Comparison of ENCODE assay signal across 15 cellular contexts in the genomic region with DNA sequence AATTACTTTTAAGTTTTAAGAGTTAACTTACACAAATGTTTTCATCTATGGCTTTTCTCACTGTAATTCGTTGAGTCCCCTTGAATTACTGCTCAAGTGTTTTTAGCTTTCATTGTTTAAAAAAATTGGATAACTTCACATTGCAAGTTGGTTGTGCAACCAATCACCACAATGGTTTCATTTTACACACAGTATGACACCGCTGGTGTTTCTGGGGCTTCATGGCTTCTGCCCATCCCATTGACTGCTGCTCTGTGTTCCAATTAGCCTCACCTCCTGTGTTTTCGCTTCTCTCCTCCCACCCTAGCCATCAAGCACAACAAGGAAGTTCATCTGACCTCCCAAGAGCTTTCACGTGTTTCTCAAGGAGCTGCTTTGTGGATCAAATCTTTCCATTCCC.
DNase-seq lines count a peak whose midpoint lies in the region; ATAC-seq, FAIRE-seq and TF ChIP-seq lines count a peak whose summit lies in the region.
"Had no signal": no experiment of that assay in that cellular context is flagged by ENCODE, and none has a peak within 500 bp of the region (broad histone marks: within the 10 kb centered on the region; RNA-seq: fewer than 3 reads in every experiment).

No MANE protein-coding gene starts in this region.

- no peak for TF ChIP-seq POLR2A in H1 (IDR thresholded peaks at IDR 0.05; ENCODE audit: control extremely low read depth in 1 of 2, low read depth in 2 of 2, low read length in 2 of 2)
- no peak for TF ChIP-seq POLR2A in GM12891 (IDR thresholded peaks at IDR 0.05; ENCODE audit: low read depth, low read length)

- no peak overlapping the region for H3K23ac ChIP-seq in H1 (ENCODE audit: insufficient read length)

- ATAC-seq in upper lobe of right lung (peak; percentile 45), HG02763 (IDR thresholded peaks at IDR 0.05; ENCODE audit: unreplicated experiment) (no peak)
- ATAC-seq: left ventricle myocardium superior had no signal

- TF ChIP-seq CTCF in H1 (IDR thresholded peaks at IDR 0.05; ENCODE audit: control extremely low read depth in 1 of 3, insufficient read depth in 1 of 3, low read depth in 1 of 3, low read length in 3 of 3) (no peak), upper lobe of right lung (IDR thresholded peaks at IDR 0.05) (no peak), hepatocyte (IDR thresholded peaks at IDR 0.05; ENCODE audit: poor library complexity) (no peak)

- no peaks in the 10 kb centered on the region for H3K27me3 ChIP-seq in H1 (replicated peaks in 1 of 4; ENCODE audit: control insufficient read depth in 3 of 4, extremely low read depth in 1 of 4, insufficient read depth in 3 of 4, low read length in 3 of 4)
- no peaks in the 10 kb centered on the region for H3K27me3 ChIP-seq in upper lobe of right lung
- H3K27me3 ChIP-seq in hepatocyte = no peaks in the 10 kb centered on the region
- H3K27me3 ChIP-seq: neutrophil, SJSA1, upper lobe of left lung had no signal

- WGBS in H1 (ENCODE audit: extremely low coverage in 1 of 2, insufficient coverage in 1 of 2, insufficient read length in 1 of 2, insufficient replicate concordance in 2 of 2, low coverage in 1 of 2, low lambda C conversion rate in 2 of 2, missing lambda C conversion rate in 1 of 2), 2 experiments = 87% methylated on average over 4 of the region's 4 CpGs; no CpG with 5 or more reads in 1 of the 2 experiments
- WGBS in hepatocyte (ENCODE audit: low lambda C conversion rate, missing lambda C conversion rate) = 84% methylated on average over 4 of the region's 4 CpGs

- H3K23me2 ChIP-seq in H1 (ENCODE audit: low read depth, low read length) = no peaks in the 10 kb centered on the region

- H3K36me3 ChIP-seq in H1 (ENCODE audit: control insufficient read depth in 2 of 4, insufficient read depth in 4 of 4, low read length in 3 of 4) (no peaks in the 10 kb centered on the region), upper lobe of right lung (no peaks in the 10 kb centered on the region), hepatocyte (replicated peaks; ENCODE audit: insufficient read depth, low read depth) (no peaks in the 10 kb centered on the region)
- H3K36me3 ChIP-seq: neutrophil, SJSA1, upper lobe of left lung had no signal

- H4K8ac ChIP-seq in H1 (ENCODE audit: extremely low read depth, insufficient read depth, low read length) = peak overlapping the region; percentile 22; the same call in 1 of the 2 replicates

- H2BK5ac ChIP-seq in H1 (ENCODE audit: low read depth, low read length) = no peak overlapping the region

- H3K4me3 ChIP-seq in H1 (ENCODE audit: extremely low read depth in 1 of 4, insufficient read depth in 2 of 4, low read depth in 3 of 4, low read length in 4 of 4) (no peak overlapping the region), upper lobe of right lung (no peak overlapping the region), hepatocyte (no peak overlapping the region)
- H3K4me3 ChIP-seq: SJSA1 had no signal

- no peak overlapping the region for H3K56ac ChIP-seq in H1 (replicated peaks; ENCODE audit: insufficient read length, low read depth, low read length)

- H3K4me1 ChIP-seq in H1 (replicated peaks in 1 of 4; ENCODE audit: control insufficient read depth in 3 of 4, insufficient read depth in 4 of 4, low read length in 3 of 4) = no peaks in the 10 kb centered on the region
- no peaks in the 10 kb centered on the region for H3K4me1 ChIP-seq in upper lobe of right lung
- H3K4me1 ChIP-seq in hepatocyte (ENCODE audit: insufficient read depth) = no peaks in the 10 kb centered on the region
- H3K4me1 ChIP-seq: SJSA1, upper lobe of left lung had no signal

- H3K27ac ChIP-seq in H1 (ENCODE audit: low read depth, low read length) = no peak overlapping the region
- H3K27ac ChIP-seq in upper lobe of right lung = no peak overlapping the region
- no peak overlapping the region for H3K27ac ChIP-seq in hepatocyte
- H3K27ac ChIP-seq: neutrophil, SJSA1, upper lobe of left lung had no signal

- H2AK5ac ChIP-seq in H1 (ENCODE audit: low read depth, low read length) = no peak overlapping the region

- no peaks in the 10 kb centered on the region for H4K20me1 ChIP-seq in H1 (replicated peaks in 1 of 2; ENCODE audit: control insufficient read depth in 1 of 2, insufficient read depth in 2 of 2, low read length in 2 of 2)
- H4K20me1 ChIP-seq in hepatocyte (ENCODE audit: insufficient read depth, poor library complexity, severe bottlenecking) = no peaks in the 10 kb centered on the region

- no peaks in the 10 kb centered on the region for H3K9me3 ChIP-seq in H1 (ENCODE audit: insufficient read depth in 2 of 2, low read depth in 1 of 2, low read length in 1 of 2)
- no peaks in the 10 kb centered on the region for H3K9me3 ChIP-seq in upper lobe of right lung
- no peaks in the 10 kb centered on the region for H3K9me3 ChIP-seq in hepatocyte (ENCODE audit: low read depth)
- H3K9me3 ChIP-seq: neutrophil, SJSA1, upper lobe of left lung had no signal

- H2BK20ac ChIP-seq in H1 (ENCODE audit: low read length) = no peak overlapping the region

- POLR2A ChIA-PET in H1 (lab: Charles Lee; ENCODE audit: partially characterized antibody) = interaction anchor here (0.6 kb wide), 1 partner anchor 276 kb away, joined by 3 read pairs; no protein-coding TSS in a partner anchor

- no peak for TF ChIP-seq RAD21 in H1 (IDR thresholded peaks at IDR 0.05 in 1 of 2, conservative IDR thresholded peaks at IDR 0.05 in 1 of 2; ENCODE audit: low read depth in 2 of 2, low read length in 2 of 2)

- no peak overlapping the region for H4K5ac ChIP-seq in H1 (ENCODE audit: insufficient read length, low read depth, low read length)

- no peaks in the 10 kb centered on the region for H3K9me2 ChIP-seq in hepatocyte (replicated peaks; ENCODE audit: insufficient read depth)

- TF ChIP-seq EP300 in H1 (IDR thresholded peaks at IDR 0.05; ENCODE audit: borderline replicate concordance in 1 of 2, low read depth in 2 of 2, low read length in 2 of 2) = no peak

- H2BK120ac ChIP-seq in H1 (replicated peaks; ENCODE audit: low read depth, low read length) = no peak overlapping the region

- H3K18ac ChIP-seq in H1 (ENCODE audit: extremely low read depth, low read length) = no peak overlapping the region

- no peak overlapping the region for H3K4ac ChIP-seq in H1 (replicated peaks; ENCODE audit: insufficient read length, low read depth, low read length)

- H3K14ac ChIP-seq in H1 (ENCODE audit: insufficient read length) = no peak overlapping the region

- FAIRE-seq in H1 (lab: Jason Lieb, UNC) (no peak), GM12891 (lab: Jason Lieb, UNC) (no peak)

- no peak overlapping the region for H3K9ac ChIP-seq in H1 (replicated peaks in 1 of 4; ENCODE audit: extremely low read depth in 1 of 4, low read depth in 3 of 4, low read length in 3 of 4)

- no peak overlapping the region for H4K91ac ChIP-seq in H1 (replicated peaks; ENCODE audit: insufficient read length, low read length)

- H3K4me2 ChIP-seq in H1 (ENCODE audit: insufficient read depth in 1 of 2, low read depth in 2 of 2, low read length in 2 of 2) (no peak overlapping the region), hepatocyte (no peak overlapping the region)

- no peaks in the 10 kb centered on the region for H3K79me1 ChIP-seq in H1 (ENCODE audit: low read depth, low read length)

- peak overlapping the region; percentile 72; the same call in 1 of the 2 replicates for H2AFZ ChIP-seq in H1 (ENCODE audit: low read length)
- no peak overlapping the region for H2AFZ ChIP-seq in hepatocyte

- peak; percentile 8 for DNase-seq in NCI-H748 (lab: John Stamatoyannopoulos, UW; ENCODE audit: unreplicated experiment)
- no peak for DNase-seq in NCI-H748 treated with DMSO at 0.1 percent for 48 hours (lab: John Stamatoyannopoulos, UW)
- DNase-seq in NCI-H82 treated with DMSO at 0.1 percent for 48 hours (lab: John Stamatoyannopoulos, UW; ENCODE audit: unreplicated experiment) = peak; percentile 36
- DNase-seq in H1 (ENCODE audit: low read depth in 1 of 2, low spot score in 2 of 2) = no peak
- no peak for DNase-seq in upper lobe of right lung
- no peak for DNase-seq in GM12891 (ENCODE audit: insufficient read length, low spot score)
- no peak for DNase-seq in hepatocyte (ENCODE audit: low spot score)
- DNase-seq: activated T-cell treated with anti-CD3 and anti-CD28 coated beads, Interleukin-2, amount 50 U/mL, for 1 hour; effector memory CD4-positive, alpha-beta T cell; head of caudate nucleus; left ventricle myocardium superior; upper lobe of left lung had no signal

- intact Hi-C loops in upper lobe of right lung (cut with DNase I) = no loop called here

- no peak overlapping the region for H2BK15ac ChIP-seq in H1 (ENCODE audit: low read length)

- no peak overlapping the region for H2BK12ac ChIP-seq in H1 (ENCODE audit: low read depth, low read length)

- CTCF ChIA-PET in H1 (lab: Charles Lee; ENCODE audit: partially characterized antibody) = interaction anchor here (0.8 to 1.1 kb wide), 2 partner anchors 11 to 55 kb away, joined by 3 read pairs; no protein-coding TSS in a partner anchor

- H3K79me2 ChIP-seq in H1 (ENCODE audit: control insufficient read depth in 1 of 2, insufficient read depth in 2 of 2, low read length in 2 of 2) = no peaks in the 10 kb centered on the region
- no peaks in the 10 kb centered on the region for H3K79me2 ChIP-seq in hepatocyte

TF ChIP-seq in H1, 55 proteins besides CTCF, POLR2A, EP300 and RAD21 (continues in another document):
- TF ChIP-seq RFX5 (IDR thresholded peaks at IDR 0.05; ENCODE audit: borderline replicate concordance, low read depth, low read length) (no peak), CBX8 (IDR thresholded peaks at IDR 0.05; ENCODE audit: borderline replicate concordance, low read depth, low read length) (no peak), CHD1 (IDR thresholded peaks at IDR 0.05; ENCODE audit: low read depth, low read length) (no peak), CEBPB (IDR thresholded peaks at IDR 0.05; ENCODE audit: low read depth, low read length) (no peak), POU5F1 (IDR thresholded peaks at IDR 0.05; ENCODE audit: low read depth, low read length) (no peak), EGR1 (IDR thresholded peaks at IDR 0.05; ENCODE audit: borderline replicate concordance, low read depth, low read length) (no peak)

TF ChIP-seq in GM12891, 5 proteins besides CTCF, POLR2A, EP300 and RAD21:
- TF ChIP-seq POU2F2 (IDR thresholded peaks at IDR 0.05; ENCODE audit: low read depth, low read length) (no peak), POLR2AphosphoS5 (IDR thresholded peaks at IDR 0.05; ENCODE audit: low read depth, low read length) (no peak), TAF1 (IDR thresholded peaks at IDR 0.05; ENCODE audit: low read depth, low read length) (no peak), SPI1 (IDR thresholded peaks at IDR 0.05; ENCODE audit: low read depth, low read length) (no peak), PAX5 (IDR thresholded peaks at IDR 0.05; ENCODE audit: insufficient read depth, low read length, severe bottlenecking) (no peak)

Comparison
In these comparisons a context has a peak if more than half of its experiments do, and no peak if none do; other contexts are left out.
1. DNase-seq: peak in NCI-H748 (single experiment) and NCI-H82 treated with DMSO at 0.1 percent for 48 hours (single experiment); none in NCI-H748 treated with DMSO at 0.1 percent for 48 hours (single experiment), H1 (0 of 2), upper lobe of right lung (single experiment), GM12891 (single experiment) and hepatocyte (single experiment).